In genomic region chr3:119619094-119619493, GRCh38 we compare ENCODE assay signal across 31 cellular contexts. TPM values are rescaled to one million over a fixed set of nuclear protein-coding genes. Genes with fewer than 3 reads are reported as not detected.
DNase-seq lines count a peak whose midpoint lies in the region; ATAC-seq and TF ChIP-seq lines count a peak whose summit lies in the region.
"Had no signal": no experiment of that assay in that cellular context is flagged by ENCODE, and none has a peak within 500 bp of the region (broad histone marks: within the 10 kb centered on the region; RNA-seq: fewer than 3 reads in every experiment).

No MANE protein-coding gene starts in this region.

- H3K27me3 ChIP-seq in PC-9 (ENCODE audit: insufficient read depth, low read depth): no peaks in the 10 kb centered on the region; the same call in 1 of the 2 replicates
- H3K27me3 ChIP-seq: Peyer's patch, upper lobe of right lung had no signal

- no peak overlapping the region for H3K27ac Mint-ChIP-seq in activated T-helper 1 cell treated with anti-CD3 and anti-CD28 coated beads, Interleukin-12 subunit alpha, Interleukin-12 subunit beta, Interleukin-2, Interleukin-4 antibody, amounts not matched to agents 30 ng/mL and 10 ng/mL and 1 ng/mL, durations not matched to agents 14 hours and 24 hours and 36 hours
- H3K27ac Mint-ChIP-seq: activated CD4-positive, alpha-beta T cell treated with anti-CD3 and anti-CD28 coated beads for 36 hours; activated CD8-positive, alpha-beta T cell treated with anti-CD3 and anti-CD28 coated beads, Interleukin-2, amount 10 ng/mL, durations not matched to agents 7 days and 5 days; activated naive CD4-positive, alpha-beta T cell treated with anti-CD3 and anti-CD28 coated beads, Interleukin-2, amount 50 U/mL, for 72 hours; CD4-positive, alpha-beta T cell; natural killer cell had no signal

- H3K4me1 ChIP-seq in PC-9 (replicated peaks; ENCODE audit: insufficient read depth): peaks cover 10% of the 10 kb centered on the region
- H3K4me1 ChIP-seq: A549, Peyer's patch, upper lobe of right lung had no signal

- no TSS peak for BruUV-seq in PC-9 (replicated peaks; lab: Mats Ljungman, UMichigan)

- H3K27ac ChIP-seq in PC-9: no peak overlapping the region
- H3K27ac ChIP-seq: A549, Peyer's patch, skin epidermis, upper lobe of right lung, VCaP had no signal

- no peaks in the 10 kb centered on the region for H3F3A ChIP-seq in PC-9 (ENCODE audit: insufficient read depth, low read depth)

- DNase-seq in activated CD8-positive, alpha-beta memory T cell treated with anti-CD3 and anti-CD28 coated beads for 24 hours: peak; percentile 24
- no peak for DNase-seq in activated CD8-positive, alpha-beta memory T cell treated with anti-CD3 and anti-CD28 coated beads, Interleukin-2, amount 50 U/mL, for 48 hours
- DNase-seq in PC-9 (peak in 1 of 2 experiments; percentile 56), iris pigment epithelial cell (ENCODE audit: low read depth) (peak; percentile 53), NCI-H1105 treated with DMSO at 0.1 percent for 48 hours (lab: John Stamatoyannopoulos, UW) (no peak), NCI-H345 (lab: John Stamatoyannopoulos, UW) (no peak)
- DNase-seq in activated T-helper 1 cell treated with anti-CD3 and anti-CD28 coated beads, Interleukin-12 subunit alpha, Interleukin-12 subunit beta, Interleukin-2, Interleukin-4 antibody, amounts not matched to agents 30 ng/mL and 10 ng/mL and 1 ng/mL, durations not matched to agents 14 hours and 24 hours and 36 hours (ENCODE audit: low spot score): no peak
- DNase-seq: activated CD4-positive, alpha-beta T cell treated with anti-CD3 and anti-CD28 coated beads for 36 hours; activated CD8-positive, alpha-beta T cell treated with anti-CD3 and anti-CD28 coated beads, Interleukin-2, amount 10 ng/mL, durations not matched to agents 7 days and 5 days; activated effector memory CD4-positive, alpha-beta T cell treated with Interleukin-2 at 50 U/mL for 16 hours; activated T-cell treated with anti-CD3 and anti-CD28 coated beads for 4 hours; CD4-positive, alpha-beta T cell; hypothalamus; left cardiac atrium; natural killer cell; NCI-H1092 treated with DMSO at 0.1 percent for 48 hours; NCI-H187; NCI-H526 treated with DMSO at 0.1 percent for 48 hours; occipital lobe; Peyer's patch; stimulated activated naive CD8-positive, alpha-beta T cell treated with anti-CD3 and anti-CD28 coated beads, Interleukin-15, Interleukin-2, amounts not matched to agents 100 U/mL and 50 U/mL, for 24 hours; T1000; upper lobe of right lung had no signal

- POLR2A ChIA-PET in PC-9 (lab: Charles Lee; ENCODE audit: unreplicated experiment): no interaction called here

- no peaks in the 10 kb centered on the region for H4K20me1 ChIP-seq in PC-9 (ENCODE audit: insufficient read depth)

- peaks cover 5% of the 10 kb centered on the region for H3K27me3 Mint-ChIP-seq in activated T-helper 1 cell treated with anti-CD3 and anti-CD28 coated beads, Interleukin-12 subunit alpha, Interleukin-12 subunit beta, Interleukin-2, Interleukin-4 antibody, amounts not matched to agents 30 ng/mL and 10 ng/mL and 1 ng/mL, durations not matched to agents 14 hours and 24 hours and 36 hours (ENCODE audit: insufficient read depth)

- no peaks in the 10 kb centered on the region for H3K9me3 ChIP-seq in PC-9 (ENCODE audit: insufficient read depth, low read depth)
- H3K9me3 ChIP-seq: A549, Peyer's patch, upper lobe of right lung had no signal

- no peaks in the 10 kb centered on the region for H3K36me3 ChIP-seq in PC-9 (ENCODE audit: low read depth)
- H3K36me3 ChIP-seq: Peyer's patch, upper lobe of right lung had no signal

- H3K4me3 Mint-ChIP-seq in activated T-helper 1 cell treated with anti-CD3 and anti-CD28 coated beads, Interleukin-12 subunit alpha, Interleukin-12 subunit beta, Interleukin-2, Interleukin-4 antibody, amounts not matched to agents 30 ng/mL and 10 ng/mL and 1 ng/mL, durations not matched to agents 14 hours and 24 hours and 36 hours: no peak overlapping the region
- H3K4me3 Mint-ChIP-seq: activated CD4-positive, alpha-beta T cell treated with anti-CD3 and anti-CD28 coated beads for 36 hours; activated CD8-positive, alpha-beta T cell treated with anti-CD3 and anti-CD28 coated beads, Interleukin-2, amount 10 ng/mL, durations not matched to agents 7 days and 5 days; CD4-positive, alpha-beta T cell; natural killer cell had no signal

- peak overlapping the region; percentile 43 for H3K4me2 ChIP-seq in PC-9
- H3K4me2 ChIP-seq: A549 had no signal

- no peaks in the 10 kb centered on the region for H3K36me3 Mint-ChIP-seq in activated T-helper 1 cell treated with anti-CD3 and anti-CD28 coated beads, Interleukin-12 subunit alpha, Interleukin-12 subunit beta, Interleukin-2, Interleukin-4 antibody, amounts not matched to agents 30 ng/mL and 10 ng/mL and 1 ng/mL, durations not matched to agents 14 hours and 24 hours and 36 hours (ENCODE audit: low read depth)
- H3K36me3 Mint-ChIP-seq: activated naive CD4-positive, alpha-beta T cell treated with anti-CD3 and anti-CD28 coated beads, Interleukin-2, amount 50 U/mL, for 72 hours; natural killer cell had no signal

- H3K4me1 Mint-ChIP-seq in activated T-helper 1 cell treated with anti-CD3 and anti-CD28 coated beads, Interleukin-12 subunit alpha, Interleukin-12 subunit beta, Interleukin-2, Interleukin-4 antibody, amounts not matched to agents 30 ng/mL and 10 ng/mL and 1 ng/mL, durations not matched to agents 14 hours and 24 hours and 36 hours (ENCODE audit: low read depth): no peaks in the 10 kb centered on the region
- H3K4me1 Mint-ChIP-seq: activated CD4-positive, alpha-beta T cell treated with anti-CD3 and anti-CD28 coated beads for 36 hours; natural killer cell had no signal

- H3K79me2 ChIP-seq in PC-9 (ENCODE audit: low read depth): no peaks in the 10 kb centered on the region

- intact Hi-C loops in PC-9 (cut with micrococcal nuclease; ENCODE audit: unreplicated experiment): no loop called here
- intact Hi-C loops in activated T-helper 1 cell treated with anti-CD3 and anti-CD28 coated beads, Interleukin-12 subunit alpha, Interleukin-12 subunit beta, Interleukin-2, Interleukin-4 antibody, amounts not matched to agents 30 ng/mL and 10 ng/mL and 1 ng/mL, durations not matched to agents 14 hours and 24 hours and 36 hours (cut with micrococcal nuclease): no loop called here

- H3K9me2 ChIP-seq in PC-9 (ENCODE audit: insufficient read depth): 0 out of 2 replicates have a peak, but pooled peaks cover 4% of the 10 kb centered on the region

- no peak for ATAC-seq in GM21423 (IDR thresholded peaks at IDR 0.05; ENCODE audit: unreplicated experiment)
- ATAC-seq: activated CD8-positive, alpha-beta T cell treated with anti-CD3 and anti-CD28 coated beads, Interleukin-2, amount 10 ng/mL, durations not matched to agents 7 days and 5 days; activated naive CD4-positive, alpha-beta T cell treated with anti-CD3 and anti-CD28 coated beads, Interleukin-2, amount 50 U/mL, for 72 hours; left cardiac atrium; natural killer cell; stimulated activated naive CD8-positive, alpha-beta T cell treated with anti-CD3 and anti-CD28 coated beads, Interleukin-15, Interleukin-2, amounts not matched to agents 100 U/mL and 50 U/mL, for 24 hours; upper lobe of right lung had no signal

- CTCF ChIA-PET in PC-9 (lab: Charles Lee): no interaction called here

- H2AFZ ChIP-seq in PC-9: peak overlapping the region; percentile 56; the same call in 1 of the 2 replicates

- TF ChIP-seq CTCF in PC-9 (conservative IDR thresholded peaks at IDR 0.05): no peak

- peak overlapping the region; percentile 6; the same call in 1 of the 2 replicates for H3K4me3 ChIP-seq in PC-9
- H3K4me3 ChIP-seq: A549, Peyer's patch, skin epidermis, upper lobe of right lung had no signal

- H3K9me3 Mint-ChIP-seq in activated T-helper 1 cell treated with anti-CD3 and anti-CD28 coated beads, Interleukin-12 subunit alpha, Interleukin-12 subunit beta, Interleukin-2, Interleukin-4 antibody, amounts not matched to agents 30 ng/mL and 10 ng/mL and 1 ng/mL, durations not matched to agents 14 hours and 24 hours and 36 hours: no peaks in the 10 kb centered on the region
- H3K9me3 Mint-ChIP-seq: activated naive CD4-positive, alpha-beta T cell treated with anti-CD3 and anti-CD28 coated beads, Interleukin-2, amount 50 U/mL, for 72 hours; CD4-positive, alpha-beta T cell; natural killer cell had no signal

RNA-seq across cellular contexts. Expression of gene PLA1A, which starts 21.4 kb away (rescaled TPM):
- not detected in 2 replicates for total RNA-seq in PC-9 (2021)
- total RNA-seq in activated T-helper 1 cell treated with anti-CD3 and anti-CD28 coated beads, Interleukin-12 subunit alpha, Interleukin-12 subunit beta, Interleukin-2, Interleukin-4 antibody, amounts not matched to agents 30 ng/mL and 10 ng/mL and 1 ng/mL, durations not matched to agents 14 hours and 24 hours and 36 hours: 0.22 and 0.29 TPM in 2 replicates
- total RNA-seq: activated CD4-positive, alpha-beta T cell treated with anti-CD3 and anti-CD28 coated beads for 36 hours; activated CD8-positive, alpha-beta T cell treated with anti-CD3 and anti-CD28 coated beads, Interleukin-2, amount 10 ng/mL, durations not matched to agents 7 days and 5 days; CD4-positive, alpha-beta T cell; endothelial cell of umbilical vein; H1; occipital lobe had no signal

RNA-seq across cellular contexts. Expression of gene ADPRH, which starts 39.8 kb away (rescaled TPM):
- total RNA-seq in PC-9 (2021): 1.4 and 1.6 TPM in 2 replicates
- 3.8 and 4.6 TPM in 2 replicates for total RNA-seq in activated T-helper 1 cell treated with anti-CD3 and anti-CD28 coated beads, Interleukin-12 subunit alpha, Interleukin-12 subunit beta, Interleukin-2, Interleukin-4 antibody, amounts not matched to agents 30 ng/mL and 10 ng/mL and 1 ng/mL, durations not matched to agents 14 hours and 24 hours and 36 hours

RNA-seq across cellular contexts. Expression of gene POPDC2, which starts 41.3 kb away (rescaled TPM):
- total RNA-seq in PC-9 (2021): 3.0 and 3.5 TPM in 2 replicates
- 1.0 and 1.2 TPM in 2 replicates for total RNA-seq in activated T-helper 1 cell treated with anti-CD3 and anti-CD28 coated beads, Interleukin-12 subunit alpha, Interleukin-12 subunit beta, Interleukin-2, Interleukin-4 antibody, amounts not matched to agents 30 ng/mL and 10 ng/mL and 1 ng/mL, durations not matched to agents 14 hours and 24 hours and 36 hours

RNA-seq across cellular contexts. Expression of gene COX17, which starts 58.1 kb away (rescaled TPM):
- total RNA-seq in PC-9 (2021): 57.6 and 61.4 TPM in 2 replicates
- 62.2 and 70.7 TPM in 2 replicates for total RNA-seq in activated T-helper 1 cell treated with anti-CD3 and anti-CD28 coated beads, Interleukin-12 subunit alpha, Interleukin-12 subunit beta, Interleukin-2, Interleukin-4 antibody, amounts not matched to agents 30 ng/mL and 10 ng/mL and 1 ng/mL, durations not matched to agents 14 hours and 24 hours and 36 hours

RNA-seq across cellular contexts. Expression of gene CD80, which starts 59.7 kb away (rescaled TPM):
- total RNA-seq in PC-9 (2021): not detected in 2 replicates
- total RNA-seq in activated T-helper 1 cell treated with anti-CD3 and anti-CD28 coated beads, Interleukin-12 subunit alpha, Interleukin-12 subunit beta, Interleukin-2, Interleukin-4 antibody, amounts not matched to agents 30 ng/mL and 10 ng/mL and 1 ng/mL, durations not matched to agents 14 hours and 24 hours and 36 hours: 18.1 and 19.5 TPM in 2 replicates
- total RNA-seq: endothelial cell of umbilical vein, glomerular endothelial cell, H1 had no signal

Comparison
In these comparisons a context has a peak if more than half of its experiments do, and no peak if none do; other contexts are left out.
1. DNase-seq: peak in activated CD8-positive, alpha-beta memory T cell treated with anti-CD3 and anti-CD28 coated beads for 24 hours (single experiment) and iris pigment epithelial cell (single experiment); none in activated CD8-positive, alpha-beta memory T cell treated with anti-CD3 and anti-CD28 coated beads, Interleukin-2, amount 50 U/mL, for 48 hours (single experiment), activated T-helper 1 cell treated with anti-CD3 and anti-CD28 coated beads, Interleukin-12 subunit alpha, Interleukin-12 subunit beta, Interleukin-2, Interleukin-4 antibody, amounts not matched to agents 30 ng/mL and 10 ng/mL and 1 ng/mL, durations not matched to agents 14 hours and 24 hours and 36 hours (single experiment), NCI-H1105 treated with DMSO at 0.1 percent for 48 hours (single experiment) and NCI-H345 (single experiment).